Comparison of ENCODE assay signal across 35 cellular contexts in genomic region chr4:7952615-7953014, GRCh38.
"Had no signal": no experiment of that assay in that cellular context is flagged by ENCODE, and none has a peak within 500 bp of the region (broad histone marks: within the 10 kb centered on the region; RNA-seq: fewer than 3 reads in every experiment).

No MANE protein-coding gene starts in this region.

- H3K27ac ChIP-seq: ascending aorta, cardiac muscle cell, VCaP had no signal

- H3K4me1 Mint-ChIP-seq: activated B cell treated with CpG ODN at 0.5 μM for 24 hours had no signal

- H3K4me3 ChIP-seq: ascending aorta, cardiac muscle cell had no signal

- H3K36me3 ChIP-seq: ascending aorta, cardiac muscle cell had no signal

- H3K4me1 ChIP-seq: ascending aorta had no signal

- H3K27ac Mint-ChIP-seq: activated B cell treated with CpG ODN at 0.5 μM for 24 hours; activated CD4-positive, alpha-beta memory T cell treated with anti-CD3 and anti-CD28 coated beads, Interleukin-2, amount 10 ng/mL, durations not matched to agents 7 days and 5 days; activated CD4-positive, alpha-beta T cell treated with anti-CD3 and anti-CD28 coated beads for 36 hours; activated CD4-positive, alpha-beta T cell treated with anti-CD3 and anti-CD28 coated beads, Interleukin-2, amount 10 ng/mL, durations not matched to agents 7 days and 5 days; activated CD8-positive, alpha-beta memory T cell treated with anti-CD3 and anti-CD28 coated beads, Interleukin-2, amount 10 ng/mL, durations not matched to agents 7 days and 5 days; activated CD8-positive, alpha-beta T cell treated with anti-CD3 and anti-CD28 coated beads, Interleukin-2, amount 10 ng/mL, durations not matched to agents 7 days and 5 days; activated naive CD4-positive, alpha-beta T cell treated with anti-CD3 and anti-CD28 coated beads, Interleukin-2, amount 10 ng/mL, durations not matched to agents 7 days and 5 days; activated naive CD4-positive, alpha-beta T cell treated with anti-CD3 and anti-CD28 coated beads, Interleukin-2, amount 50 U/mL, for 24 hours; activated naive CD8-positive, alpha-beta T cell; activated naive CD8-positive, alpha-beta T cell treated with anti-CD3 and anti-CD28 coated beads, Interleukin-2, amount 10 ng/mL, durations not matched to agents 7 days and 5 days; activated naive CD8-positive, alpha-beta T cell treated with anti-CD3 and anti-CD28 coated beads, Interleukin-2, amount 50 U/mL, for 24 hours; activated T-cell treated with anti-CD3 and anti-CD28 coated beads, Interleukin-2, amount 50 U/mL, for 24 hours; brain; T-helper 1 cell treated with Interleukin-12 subunit alpha and Interleukin-12 subunit beta and Interleukin-4 antibody, amounts not matched to agents 30 μg/mL and 1 μg/mL, for 36 hours; T-helper 2 cell treated with Interferon-gamma antibody and Interleukin-4, amounts not matched to agents 5 μg/mL and 100 μg/mL, for 36 hours had no signal

- H3K27me3 ChIP-seq: ascending aorta, cardiac muscle cell had no signal

- H3K4me3 Mint-ChIP-seq: activated B cell treated with CpG ODN at 0.5 μM for 24 hours; activated CD4-positive, alpha-beta memory T cell treated with anti-CD3 and anti-CD28 coated beads, Interleukin-2, amount 10 ng/mL, durations not matched to agents 7 days and 5 days; activated CD4-positive, alpha-beta T cell treated with anti-CD3 and anti-CD28 coated beads for 36 hours; activated CD4-positive, alpha-beta T cell treated with anti-CD3 and anti-CD28 coated beads, Interleukin-2, amount 10 ng/mL, durations not matched to agents 7 days and 5 days; activated CD8-positive, alpha-beta memory T cell treated with anti-CD3 and anti-CD28 coated beads, Interleukin-2, amount 10 ng/mL, durations not matched to agents 7 days and 5 days; activated CD8-positive, alpha-beta T cell treated with anti-CD3 and anti-CD28 coated beads, Interleukin-2, amount 10 ng/mL, durations not matched to agents 7 days and 5 days; activated naive CD4-positive, alpha-beta T cell treated with anti-CD3 and anti-CD28 coated beads, Interleukin-2, amount 10 ng/mL, durations not matched to agents 7 days and 5 days; activated naive CD4-positive, alpha-beta T cell treated with anti-CD3 and anti-CD28 coated beads, Interleukin-2, amount 50 U/mL, for 24 hours; activated naive CD8-positive, alpha-beta T cell; activated naive CD8-positive, alpha-beta T cell treated with anti-CD3 and anti-CD28 coated beads, Interleukin-2, amount 10 ng/mL, durations not matched to agents 7 days and 5 days; activated naive CD8-positive, alpha-beta T cell treated with anti-CD3 and anti-CD28 coated beads, Interleukin-2, amount 50 U/mL, for 24 hours; activated T-cell treated with anti-CD3 and anti-CD28 coated beads, Interleukin-2, amount 50 U/mL, for 24 hours; brain; central memory CD8-positive, alpha-beta T cell; T-helper 1 cell treated with Interleukin-12 subunit alpha and Interleukin-12 subunit beta and Interleukin-4 antibody, amounts not matched to agents 30 μg/mL and 1 μg/mL, for 36 hours; T-helper 2 cell treated with Interferon-gamma antibody and Interleukin-4, amounts not matched to agents 5 μg/mL and 100 μg/mL, for 36 hours had no signal

- ATAC-seq: activated CD4-positive, alpha-beta T cell treated with anti-CD3 and anti-CD28 coated beads for 36 hours; activated CD8-positive, alpha-beta memory T cell treated with anti-CD3 and anti-CD28 coated beads, Interleukin-2, amount 10 ng/mL, durations not matched to agents 7 days and 5 days; activated CD8-positive, alpha-beta T cell treated with anti-CD3 and anti-CD28 coated beads, Interleukin-2, amount 10 ng/mL, durations not matched to agents 7 days and 5 days; activated naive CD8-positive, alpha-beta T cell treated with anti-CD3 and anti-CD28 coated beads, Interleukin-2, amount 50 U/mL, for 24 hours had no signal

- H3K36me3 Mint-ChIP-seq: activated naive CD4-positive, alpha-beta T cell treated with anti-CD3 and anti-CD28 coated beads, Interleukin-2, amount 10 ng/mL, durations not matched to agents 7 days and 5 days; brain had no signal

- FAIRE-seq: bronchial epithelial cell, TTC549 had no signal

- H3K9me3 ChIP-seq: ascending aorta had no signal

- DNase-seq: activated B cell treated with CpG ODN at 0.5 μM for 24 hours; activated CD4-positive, alpha-beta memory T cell treated with anti-CD3 and anti-CD28 coated beads, Interleukin-2, amount 10 ng/mL, durations not matched to agents 7 days and 5 days; activated CD4-positive, alpha-beta T cell treated with anti-CD3 and anti-CD28 coated beads for 36 hours; activated CD4-positive, alpha-beta T cell treated with anti-CD3 and anti-CD28 coated beads for 48 hours; activated CD4-positive, alpha-beta T cell treated with anti-CD3 and anti-CD28 coated beads, Interleukin-2, amount 10 ng/mL, durations not matched to agents 7 days and 5 days; activated CD4-positive, alpha-beta T cell treated with anti-CD3 and anti-CD28 coated beads, Interleukin-2, amount 50 U/mL, for 48 hours; activated CD4-positive, CD25-positive, alpha-beta regulatory T cell treated with anti-CD3 and anti-CD28 coated beads, Interleukin-2, amount 50 U/mL, for 72 hours; activated CD8-positive, alpha-beta memory T cell treated with anti-CD3 and anti-CD28 coated beads for 24 hours; activated CD8-positive, alpha-beta memory T cell treated with anti-CD3 and anti-CD28 coated beads, Interleukin-2, amount 10 ng/mL, durations not matched to agents 7 days and 5 days; activated CD8-positive, alpha-beta memory T cell treated with anti-CD3 and anti-CD28 coated beads, Interleukin-2, amount 50 U/mL, for 48 hours; activated CD8-positive, alpha-beta T cell treated with anti-CD3 and anti-CD28 coated beads, Interleukin-2, amount 10 ng/mL, durations not matched to agents 7 days and 5 days; activated effector memory CD4-positive, alpha-beta T cell treated with anti-CD3 and anti-CD28 coated beads, Interleukin-2, amount 50 U/mL, for 16 hours; activated naive CD4-positive, alpha-beta T cell treated with anti-CD3 and anti-CD28 coated beads, Interleukin-2, amount 10 ng/mL, durations not matched to agents 7 days and 5 days; activated naive CD4-positive, alpha-beta T cell treated with Interleukin-2 at 50 U/mL for 16 hours; activated naive CD8-positive, alpha-beta T cell treated with anti-CD3 and anti-CD28 coated beads, Interleukin-2, amount 10 ng/mL, durations not matched to agents 7 days and 5 days; activated naive CD8-positive, alpha-beta T cell treated with anti-CD3 and anti-CD28 coated beads, Interleukin-2, amount 50 U/mL, for 24 hours; activated T-cell treated with anti-CD3 and anti-CD28 coated beads, Interleukin-2, amount 50 U/mL, for 24 hours; activated T-cell treated with anti-CD3 and anti-CD28 coated beads, Interleukin-2, amount 50 U/mL, for 48 hours; amygdala; anterior cingulate cortex; SW 1271; T-helper 1 cell; T-helper 2 cell; T-helper 9 cell had no signal

- H3K27me3 Mint-ChIP-seq: activated naive CD8-positive, alpha-beta T cell; central memory CD8-positive, alpha-beta T cell had no signal

- H3K9me3 Mint-ChIP-seq: activated naive CD4-positive, alpha-beta T cell treated with anti-CD3 and anti-CD28 coated beads, Interleukin-2, amount 50 U/mL, for 24 hours; central memory CD8-positive, alpha-beta T cell had no signal
